In the genomic region with DNA sequence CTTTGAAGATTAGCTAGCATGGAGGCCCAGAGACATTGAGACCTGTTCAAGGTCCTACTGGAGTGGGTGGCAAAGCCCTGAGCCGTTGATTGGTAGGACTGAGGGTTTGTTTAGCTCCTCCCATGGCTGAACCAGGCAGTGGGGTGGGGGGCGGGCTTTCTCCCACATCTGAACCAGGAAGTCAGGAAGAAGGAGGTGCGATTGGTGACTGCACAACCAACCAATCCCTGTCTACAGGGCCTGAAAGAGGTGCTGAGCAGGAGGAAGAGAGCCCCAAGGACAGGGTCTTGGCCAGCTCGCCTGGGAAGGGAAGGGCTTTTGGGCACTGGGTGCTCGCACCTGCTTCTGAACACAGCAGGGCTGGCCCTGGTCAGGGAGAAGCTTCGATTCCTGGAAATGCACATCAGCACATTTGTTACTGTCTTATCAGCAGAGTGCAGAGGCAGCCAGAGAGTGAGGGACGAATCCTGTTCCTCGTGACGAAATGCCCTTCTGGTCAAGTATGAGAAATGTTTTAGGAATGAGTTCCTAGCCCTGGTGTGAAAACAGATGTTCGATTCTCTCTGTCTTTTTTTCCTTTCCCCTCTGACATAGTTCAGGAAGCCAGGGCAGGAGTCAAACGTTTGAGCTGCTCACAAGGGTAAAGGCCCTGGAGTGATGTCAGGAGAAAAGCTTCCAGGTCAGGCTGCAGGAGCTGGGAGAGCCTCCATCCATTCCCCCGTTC, we compare ENCODE assay signal across 1 cellular context.
TF ChIP-seq lines count a peak whose summit lies in the region.

No MANE protein-coding gene starts in this region.

TF ChIP-seq in K562, 482 proteins besides CTCF, POLR2A, EP300 and RAD21 (continued from another document):
- TF ChIP-seq, protein P1, sequence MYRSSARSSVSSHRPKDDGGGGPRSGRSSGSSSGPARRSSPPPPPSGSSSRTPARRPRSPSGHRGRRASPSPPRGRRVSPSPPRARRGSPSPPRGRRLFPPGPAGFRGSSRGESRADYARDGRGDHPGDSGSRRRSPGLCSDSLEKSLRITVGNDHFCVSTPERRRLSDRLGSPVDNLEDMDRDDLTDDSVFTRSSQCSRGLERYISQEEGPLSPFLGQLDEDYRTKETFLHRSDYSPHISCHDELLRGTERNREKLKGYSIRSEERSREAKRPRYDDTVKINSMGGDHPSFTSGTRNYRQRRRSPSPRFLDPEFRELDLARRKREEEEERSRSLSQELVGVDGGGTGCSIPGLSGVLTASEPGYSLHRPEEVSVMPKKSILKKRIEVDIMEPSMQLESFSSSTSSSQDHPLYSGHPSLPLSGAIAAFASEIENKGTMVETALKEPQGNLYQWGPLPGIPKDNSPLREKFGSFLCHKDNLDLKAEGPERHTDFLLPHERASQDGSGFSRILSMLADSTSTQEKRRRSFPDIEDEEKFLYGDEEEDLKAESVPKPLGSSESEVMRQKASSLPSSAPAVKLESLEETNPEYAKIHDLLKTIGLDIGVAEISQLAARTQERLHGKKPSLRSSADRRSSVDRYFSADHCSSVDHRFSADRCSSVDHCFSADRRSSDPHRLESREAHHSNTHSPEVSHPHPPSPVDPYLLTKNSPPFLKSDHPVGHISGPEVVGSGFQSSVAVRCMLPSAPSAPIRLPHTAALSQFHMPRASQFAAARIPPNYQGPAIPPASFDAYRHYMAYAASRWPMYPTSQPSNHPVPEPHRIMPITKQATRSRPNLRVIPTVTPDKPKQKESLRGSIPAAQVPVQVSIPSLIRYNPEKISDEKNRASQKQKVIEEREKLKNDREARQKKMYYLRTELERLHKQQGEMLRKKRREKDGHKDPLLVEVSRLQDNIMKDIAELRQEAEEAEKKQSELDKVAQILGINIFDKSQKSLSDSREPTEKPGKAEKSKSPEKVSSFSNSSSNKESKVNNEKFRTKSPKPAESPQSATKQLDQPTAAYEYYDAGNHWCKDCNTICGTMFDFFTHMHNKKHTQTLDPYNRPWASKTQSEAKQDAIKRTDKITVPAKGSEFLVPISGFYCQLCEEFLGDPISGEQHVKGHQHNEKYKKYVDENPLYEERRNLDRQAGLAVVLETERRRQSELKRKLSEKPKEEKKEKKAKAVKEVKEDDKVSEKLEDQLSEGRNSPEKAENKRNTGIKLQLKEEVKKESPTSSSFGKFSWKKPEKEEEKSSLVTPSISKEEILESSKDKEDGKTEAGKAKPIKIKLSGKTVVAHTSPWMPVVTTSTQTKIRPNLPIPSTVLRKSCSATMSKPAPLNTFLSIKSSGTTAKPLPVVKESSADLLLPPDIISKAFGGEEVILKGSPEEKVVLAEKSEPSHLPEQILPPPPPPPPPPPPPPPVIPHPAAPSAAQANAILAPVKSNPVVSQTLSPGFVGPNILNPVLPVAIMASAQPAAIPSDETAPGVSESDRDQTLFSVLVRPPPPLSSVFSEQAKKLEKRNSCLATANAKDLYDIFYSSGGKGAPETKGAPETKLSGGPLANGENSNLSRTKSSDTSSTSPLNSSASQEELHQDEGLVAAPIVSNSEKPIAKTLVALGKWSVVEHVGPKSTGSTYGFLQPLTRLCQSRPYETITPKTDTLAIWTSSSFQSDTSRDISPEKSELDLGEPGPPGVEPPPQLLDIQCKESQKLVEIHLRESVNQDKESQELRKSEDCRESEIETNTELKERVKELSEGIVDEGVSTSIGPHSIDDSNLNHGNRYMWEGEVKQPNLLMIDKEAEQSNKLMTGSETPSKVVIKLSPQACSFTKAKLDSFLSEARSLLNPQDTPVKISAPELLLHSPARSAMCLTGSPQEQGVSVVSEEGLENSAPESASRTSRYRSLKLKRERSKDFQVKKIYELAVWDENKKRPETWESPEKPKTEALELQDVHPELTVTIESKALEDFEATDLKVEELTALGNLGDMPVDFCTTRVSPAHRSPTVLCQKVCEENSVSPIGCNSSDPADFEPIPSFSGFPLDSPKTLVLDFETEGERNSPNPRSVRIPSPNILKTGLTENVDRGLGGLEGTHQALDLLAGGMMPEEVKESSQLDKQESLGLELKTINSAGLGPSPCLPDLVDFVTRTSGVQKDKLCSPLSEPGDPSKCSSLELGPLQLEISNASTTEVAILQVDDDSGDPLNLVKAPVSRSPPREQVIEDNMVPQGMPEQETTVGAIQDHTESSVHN (IDR thresholded peaks at IDR 0.05; ENCODE audit: borderline replicate concordance in 1 of 2, low read depth in 1 of 2), result peak in 1 of 2 experiments; percentile 53; a peak in 1 of 4 replicates
- TF ChIP-seq RFX7 (CRISPR knock-in tag; IDR thresholded peaks at IDR 0.05), result no peak
- no peak for TF ChIP-seq RFX5 (IDR thresholded peaks at IDR 0.05; ENCODE audit: low read depth, low read length)
- TF ChIP-seq, protein P2, sequence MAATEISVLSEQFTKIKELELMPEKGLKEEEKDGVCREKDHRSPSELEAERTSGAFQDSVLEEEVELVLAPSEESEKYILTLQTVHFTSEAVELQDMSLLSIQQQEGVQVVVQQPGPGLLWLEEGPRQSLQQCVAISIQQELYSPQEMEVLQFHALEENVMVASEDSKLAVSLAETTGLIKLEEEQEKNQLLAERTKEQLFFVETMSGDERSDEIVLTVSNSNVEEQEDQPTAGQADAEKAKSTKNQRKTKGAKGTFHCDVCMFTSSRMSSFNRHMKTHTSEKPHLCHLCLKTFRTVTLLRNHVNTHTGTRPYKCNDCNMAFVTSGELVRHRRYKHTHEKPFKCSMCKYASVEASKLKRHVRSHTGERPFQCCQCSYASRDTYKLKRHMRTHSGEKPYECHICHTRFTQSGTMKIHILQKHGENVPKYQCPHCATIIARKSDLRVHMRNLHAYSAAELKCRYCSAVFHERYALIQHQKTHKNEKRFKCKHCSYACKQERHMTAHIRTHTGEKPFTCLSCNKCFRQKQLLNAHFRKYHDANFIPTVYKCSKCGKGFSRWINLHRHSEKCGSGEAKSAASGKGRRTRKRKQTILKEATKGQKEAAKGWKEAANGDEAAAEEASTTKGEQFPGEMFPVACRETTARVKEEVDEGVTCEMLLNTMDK (IDR thresholded peaks at IDR 0.05; ENCODE audit: borderline replicate concordance, insufficient read depth, low read depth, low read length, poor library complexity, severe bottlenecking), result no peak
- TF ChIP-seq ELF4 (CRISPR knock-in tag; IDR thresholded peaks at IDR 0.05), result no peak; the same call in 1 of the 2 replicates
- TF ChIP-seq HMG20B (CRISPR knock-in tag; IDR thresholded peaks at IDR 0.05), result no peak
- no peak for TF ChIP-seq ZC3H8 (IDR thresholded peaks at IDR 0.05)
- TF ChIP-seq SMARCA5 (IDR thresholded peaks at IDR 0.05), result no peak
- TF ChIP-seq HCFC1 (IDR thresholded peaks at IDR 0.05; ENCODE audit: low read depth, low read length), result no peak
- TF ChIP-seq, protein P3, sequence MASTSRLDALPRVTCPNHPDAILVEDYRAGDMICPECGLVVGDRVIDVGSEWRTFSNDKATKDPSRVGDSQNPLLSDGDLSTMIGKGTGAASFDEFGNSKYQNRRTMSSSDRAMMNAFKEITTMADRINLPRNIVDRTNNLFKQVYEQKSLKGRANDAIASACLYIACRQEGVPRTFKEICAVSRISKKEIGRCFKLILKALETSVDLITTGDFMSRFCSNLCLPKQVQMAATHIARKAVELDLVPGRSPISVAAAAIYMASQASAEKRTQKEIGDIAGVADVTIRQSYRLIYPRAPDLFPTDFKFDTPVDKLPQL (IDR thresholded peaks at IDR 0.05; ENCODE audit: extremely low read depth, insufficient read length), result no peak
- TF ChIP-seq ZNF224 (CRISPR knock-in tag; IDR thresholded peaks at IDR 0.05), result no peak
- TF ChIP-seq, protein P4, sequence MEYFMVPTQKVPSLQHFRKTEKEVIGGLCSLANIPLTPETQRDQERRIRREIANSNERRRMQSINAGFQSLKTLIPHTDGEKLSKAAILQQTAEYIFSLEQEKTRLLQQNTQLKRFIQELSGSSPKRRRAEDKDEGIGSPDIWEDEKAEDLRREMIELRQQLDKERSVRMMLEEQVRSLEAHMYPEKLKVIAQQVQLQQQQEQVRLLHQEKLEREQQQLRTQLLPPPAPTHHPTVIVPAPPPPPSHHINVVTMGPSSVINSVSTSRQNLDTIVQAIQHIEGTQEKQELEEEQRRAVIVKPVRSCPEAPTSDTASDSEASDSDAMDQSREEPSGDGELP (CRISPR knock-in tag; IDR thresholded peaks at IDR 0.05; ENCODE audit: borderline replicate concordance), result peak; percentile 87
- TF ChIP-seq STAT5B (CRISPR knock-in tag; IDR thresholded peaks at IDR 0.05), result no peak
- TF ChIP-seq RBM25 (IDR thresholded peaks at IDR 0.05; ENCODE audit: low read depth, low read length, severe bottlenecking), result no peak
- TF ChIP-seq RCOR1 (IDR thresholded peaks at IDR 0.05; ENCODE audit: borderline replicate concordance in 1 of 2, low read depth in 2 of 2, low read length in 2 of 2), result peak; percentile 83 to 95
- peak; percentile 93 for TF ChIP-seq BHLHE40 (IDR thresholded peaks at IDR 0.05; ENCODE audit: low read length)
- TF ChIP-seq CSDE1 (IDR thresholded peaks at IDR 0.05), result no peak
- TF ChIP-seq ZNF436 (CRISPR knock-in tag; IDR thresholded peaks at IDR 0.05), result no peak
- TF ChIP-seq, protein P5, sequence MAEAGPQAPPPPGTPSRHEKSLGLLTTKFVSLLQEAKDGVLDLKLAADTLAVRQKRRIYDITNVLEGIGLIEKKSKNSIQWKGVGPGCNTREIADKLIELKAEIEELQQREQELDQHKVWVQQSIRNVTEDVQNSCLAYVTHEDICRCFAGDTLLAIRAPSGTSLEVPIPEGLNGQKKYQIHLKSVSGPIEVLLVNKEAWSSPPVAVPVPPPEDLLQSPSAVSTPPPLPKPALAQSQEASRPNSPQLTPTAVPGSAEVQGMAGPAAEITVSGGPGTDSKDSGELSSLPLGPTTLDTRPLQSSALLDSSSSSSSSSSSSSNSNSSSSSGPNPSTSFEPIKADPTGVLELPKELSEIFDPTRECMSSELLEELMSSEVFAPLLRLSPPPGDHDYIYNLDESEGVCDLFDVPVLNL (CRISPR knock-in tag; IDR thresholded peaks at IDR 0.05; ENCODE audit: low read depth), result no peak
- no peak for TF ChIP-seq KLF13 (tag; IDR thresholded peaks at IDR 0.05; ENCODE audit: borderline replicate concordance, low read depth)
- no peak for TF ChIP-seq DIDO1 (tag; IDR thresholded peaks at IDR 0.05; ENCODE audit: low read depth)
- no peak for TF ChIP-seq TCFL5 (CRISPR knock-in tag; conservative IDR thresholded peaks at IDR 0.05)
- TF ChIP-seq ZKSCAN8 (CRISPR knock-in tag; IDR thresholded peaks at IDR 0.05), result peak; percentile 78
- TF ChIP-seq, protein P6, sequence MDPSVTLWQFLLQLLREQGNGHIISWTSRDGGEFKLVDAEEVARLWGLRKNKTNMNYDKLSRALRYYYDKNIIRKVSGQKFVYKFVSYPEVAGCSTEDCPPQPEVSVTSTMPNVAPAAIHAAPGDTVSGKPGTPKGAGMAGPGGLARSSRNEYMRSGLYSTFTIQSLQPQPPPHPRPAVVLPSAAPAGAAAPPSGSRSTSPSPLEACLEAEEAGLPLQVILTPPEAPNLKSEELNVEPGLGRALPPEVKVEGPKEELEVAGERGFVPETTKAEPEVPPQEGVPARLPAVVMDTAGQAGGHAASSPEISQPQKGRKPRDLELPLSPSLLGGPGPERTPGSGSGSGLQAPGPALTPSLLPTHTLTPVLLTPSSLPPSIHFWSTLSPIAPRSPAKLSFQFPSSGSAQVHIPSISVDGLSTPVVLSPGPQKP (CRISPR knock-in tag; IDR thresholded peaks at IDR 0.05), result no peak
- TF ChIP-seq NCOA6 (IDR thresholded peaks at IDR 0.05), result no peak
- no peak for TF ChIP-seq ZZZ3 (IDR thresholded peaks at IDR 0.05)
- TF ChIP-seq, protein P7, sequence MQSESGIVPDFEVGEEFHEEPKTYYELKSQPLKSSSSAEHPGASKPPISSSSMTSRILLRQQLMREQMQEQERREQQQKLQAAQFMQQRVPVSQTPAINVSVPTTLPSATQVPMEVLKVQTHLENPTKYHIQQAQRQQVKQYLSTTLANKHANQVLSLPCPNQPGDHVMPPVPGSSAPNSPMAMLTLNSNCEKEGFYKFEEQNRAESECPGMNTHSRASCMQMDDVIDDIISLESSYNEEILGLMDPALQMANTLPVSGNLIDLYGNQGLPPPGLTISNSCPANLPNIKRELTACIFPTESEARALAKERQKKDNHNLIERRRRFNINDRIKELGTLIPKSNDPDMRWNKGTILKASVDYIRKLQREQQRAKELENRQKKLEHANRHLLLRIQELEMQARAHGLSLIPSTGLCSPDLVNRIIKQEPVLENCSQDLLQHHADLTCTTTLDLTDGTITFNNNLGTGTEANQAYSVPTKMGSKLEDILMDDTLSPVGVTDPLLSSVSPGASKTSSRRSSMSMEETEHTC (IDR thresholded peaks at IDR 0.05), result peak; percentile 83; the same call in 1 of the 2 replicates
- peak; percentile 9 for TF ChIP-seq PHF20 (IDR thresholded peaks at IDR 0.05; ENCODE audit: partially characterized antibody)
- no peak for TF ChIP-seq SIN3B (IDR thresholded peaks at IDR 0.05; ENCODE audit: low read depth)
- TF ChIP-seq HDAC8 (tag; IDR thresholded peaks at IDR 0.05), result no peak
- TF ChIP-seq XRCC4 (IDR thresholded peaks at IDR 0.05; ENCODE audit: extremely low read depth, insufficient read depth, insufficient read length), result no peak
- no peak for TF ChIP-seq KAT8 (IDR thresholded peaks at IDR 0.05; ENCODE audit: low read depth)
- no peak for TF ChIP-seq BRF1 (IDR thresholded peaks at IDR 0.05; ENCODE audit: borderline replicate concordance, extremely low read depth, insufficient read length)
- TF ChIP-seq PTTG1 (tag; IDR thresholded peaks at IDR 0.05; ENCODE audit: low read depth), result no peak
- no peak for TF ChIP-seq CBFB (CRISPR knock-in tag; IDR thresholded peaks at IDR 0.05)
- no peak for TF ChIP-seq SLC30A9 (CRISPR knock-in tag; IDR thresholded peaks at IDR 0.05)
- TF ChIP-seq KDM5B (IDR thresholded peaks at IDR 0.05; ENCODE audit: insufficient replicate concordance, low read depth, low read length), result no peak
- no peak for TF ChIP-seq IFI16 (CRISPR knock-in tag; IDR thresholded peaks at IDR 0.05)
- peak; percentile 99 for TF ChIP-seq ZNF316 (IDR thresholded peaks at IDR 0.05)
- TF ChIP-seq U2AF2 (optimal IDR thresholded peaks at IDR 0.05; ENCODE audit: low read depth, low read length), result no peak
- TF ChIP-seq MTA2 (IDR thresholded peaks at IDR 0.05; ENCODE audit: low read depth), result peak; percentile 93
- no peak for TF ChIP-seq ZBTB7A (IDR thresholded peaks at IDR 0.05; ENCODE audit: borderline replicate concordance, control insufficient read depth, low read depth, low read length)
- TF ChIP-seq MED1 (CRISPR knock-in tag; IDR thresholded peaks at IDR 0.05; ENCODE audit: borderline replicate concordance), result no peak
- TF ChIP-seq BRD9 (IDR thresholded peaks at IDR 0.05; ENCODE audit: low read depth, partially characterized antibody), result no peak
- TF ChIP-seq YBX1 (IDR thresholded peaks at IDR 0.05), result no peak
- TF ChIP-seq ZNF354B (CRISPR knock-in tag; IDR thresholded peaks at IDR 0.05), result no peak
- peak; percentile 72 for TF ChIP-seq EP400 (IDR thresholded peaks at IDR 0.05)
- no peak for TF ChIP-seq SMAD3 (CRISPR knock-in tag; conservative IDR thresholded peaks at IDR 0.05)
- peak; percentile 78; the same call in 1 of the 2 replicates for TF ChIP-seq ZEB2 (IDR thresholded peaks at IDR 0.05)
- TF ChIP-seq BRCA1 (IDR thresholded peaks at IDR 0.05), result no peak
- TF ChIP-seq BRCA1 (CRISPR knock-in tag; IDR thresholded peaks at IDR 0.05), result no peak
- peak; percentile 92 for TF ChIP-seq SMAD4 (CRISPR knock-in tag; conservative IDR thresholded peaks at IDR 0.05)
